ENCODE assay signal across 8 cellular contexts in the genomic region with DNA sequence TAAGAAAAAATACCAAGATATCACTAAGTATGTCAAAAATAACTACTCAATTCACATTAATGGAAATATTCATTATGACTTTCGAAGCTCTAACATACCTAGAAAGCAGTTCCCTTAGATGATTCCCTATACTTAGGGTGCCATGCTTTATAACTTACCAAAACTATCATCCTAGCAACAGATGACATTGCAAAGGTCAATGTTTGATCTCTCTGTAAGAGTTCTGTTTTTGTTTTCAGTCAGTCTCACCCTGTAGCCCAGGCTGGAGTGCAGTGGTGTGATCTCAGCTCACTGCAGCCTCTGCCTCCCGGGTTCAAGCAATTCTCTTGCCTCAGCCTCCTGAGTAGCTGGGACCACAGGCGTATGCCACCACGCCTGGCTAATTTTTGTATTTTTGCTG. TPM values are rescaled to one million over a fixed set of nuclear protein-coding genes. Genes with fewer than 3 reads are reported as not detected.
DNase-seq lines count a peak whose midpoint lies in the region; ATAC-seq and TF ChIP-seq lines count a peak whose summit lies in the region.
"Not testable (repeated sequence)": the region's sequence is repeated elsewhere in the genome, so short reads cannot be mapped to it uniquely, and the experiment has no call there.

No MANE protein-coding gene starts in this region.

- H3K4me1 ChIP-seq in CD4-positive, CD25-positive, alpha-beta regulatory T cell (ENCODE audit: control insufficient read depth, insufficient read depth, low read length, poor library complexity, severe bottlenecking) = peaks cover 16% of the 10 kb centered on the region
- H3K4me1 ChIP-seq in right lobe of liver = not testable (repeated sequence)
- peaks cover 37 to 53% of the 10 kb centered on the region in 2 donors for H3K4me1 ChIP-seq in thyroid gland

- H3K27ac Mint-ChIP-seq in CD4-positive, CD25-positive, alpha-beta regulatory T cell = peak overlapping the region; percentile 49 to 95 (median 88)
- peak overlapping the region; percentile 57 for H3K27ac Mint-ChIP-seq in T-helper 2 cell treated with Interferon-gamma antibody and Interleukin-4, amounts not matched to agents 5 μg/mL and 100 μg/mL, for 36 hours
- H3K27ac Mint-ChIP-seq in activated T-helper 2 cell treated with anti-CD3 and anti-CD28 coated beads, Interferon-gamma antibody, Interleukin-2, Interleukin-4, amounts not matched to agents 10 μg/mL and 5 μg/mL and 100 μg/mL, durations not matched to agents 14 hours and 24 hours and 36 hours = peak overlapping the region; percentile 57

- H3K36me3 ChIP-seq in CD4-positive, CD25-positive, alpha-beta regulatory T cell (ENCODE audit: control insufficient read depth, insufficient read depth, low read length) = peaks cover 82% of the 10 kb centered on the region
- H3K36me3 ChIP-seq in right lobe of liver = peaks cover 0 to 64% (median 18%) of the 10 kb centered on the region in 4 donors
- H3K36me3 ChIP-seq in thyroid gland = peaks cover 24 to 27% of the 10 kb centered on the region in 2 donors

- not testable (repeated sequence) for ATAC-seq in CD4-positive, CD25-positive, alpha-beta regulatory T cell (ENCODE audit: low read depth in 2 of 2)
- ATAC-seq in GM19025 (IDR thresholded peaks at IDR 0.05; ENCODE audit: low read depth, unreplicated experiment) = peak; percentile 44
- ATAC-seq in HG02938 (IDR thresholded peaks at IDR 0.05; ENCODE audit: unreplicated experiment) = peak; percentile 63
- peak; percentile 59 for ATAC-seq in Right ventricle myocardium inferior
- peak; percentile 55 to 61 (median 56) for ATAC-seq in right lobe of liver

- H3K27me3 ChIP-seq in CD4-positive, CD25-positive, alpha-beta regulatory T cell (ENCODE audit: control insufficient read depth, insufficient read depth, low read length); right lobe of liver; thyroid gland: not testable (repeated sequence)

- peaks cover 45% of the 10 kb centered on the region for H3K36me3 Mint-ChIP-seq in CD4-positive, CD25-positive, alpha-beta regulatory T cell
- peaks cover 63% of the 10 kb centered on the region for H3K36me3 Mint-ChIP-seq in T-helper 2 cell treated with Interferon-gamma antibody and Interleukin-4, amounts not matched to agents 5 μg/mL and 100 μg/mL, for 36 hours (ENCODE audit: low read depth)
- H3K36me3 Mint-ChIP-seq in activated T-helper 2 cell treated with anti-CD3 and anti-CD28 coated beads, Interferon-gamma antibody, Interleukin-2, Interleukin-4, amounts not matched to agents 10 μg/mL and 5 μg/mL and 100 μg/mL, durations not matched to agents 14 hours and 24 hours and 36 hours (ENCODE audit: low read depth) = peaks cover 64% of the 10 kb centered on the region

- peaks cover 28 to 73% (median 51%) of the 10 kb centered on the region in 4 donors for H3K4me1 Mint-ChIP-seq in CD4-positive, CD25-positive, alpha-beta regulatory T cell
- peaks cover 17% of the 10 kb centered on the region for H3K4me1 Mint-ChIP-seq in T-helper 2 cell treated with Interferon-gamma antibody and Interleukin-4, amounts not matched to agents 5 μg/mL and 100 μg/mL, for 36 hours (ENCODE audit: low read depth)
- peaks cover 21% of the 10 kb centered on the region for H3K4me1 Mint-ChIP-seq in activated T-helper 2 cell treated with anti-CD3 and anti-CD28 coated beads, Interferon-gamma antibody, Interleukin-2, Interleukin-4, amounts not matched to agents 10 μg/mL and 5 μg/mL and 100 μg/mL, durations not matched to agents 14 hours and 24 hours and 36 hours (ENCODE audit: low read depth)

- not testable (repeated sequence) for H3K4me3 ChIP-seq in CD4-positive, CD25-positive, alpha-beta regulatory T cell (ENCODE audit: low read depth, low read length); right lobe of liver; thyroid gland (replicated peaks in 1 of 3)

- peak overlapping the region; percentile 45 for H3K27ac ChIP-seq in CD4-positive, CD25-positive, alpha-beta regulatory T cell (ENCODE audit: insufficient read depth, low read length, poor library complexity, severe bottlenecking)
- not testable (repeated sequence) for H3K27ac ChIP-seq in right lobe of liver
- H3K27ac ChIP-seq in thyroid gland = peak overlapping the region; percentile 80 to 84 (median 81)

- H3K9me3 ChIP-seq in CD4-positive, CD25-positive, alpha-beta regulatory T cell (ENCODE audit: control insufficient read depth in 2 of 2, low read length in 2 of 2); right lobe of liver; thyroid gland: not testable (repeated sequence)

- intact Hi-C loops in activated T-helper 2 cell treated with anti-CD3 and anti-CD28 coated beads, Interferon-gamma antibody, Interleukin-2, Interleukin-4, amounts not matched to agents 10 μg/mL and 5 μg/mL and 100 μg/mL, durations not matched to agents 14 hours and 24 hours and 36 hours (cut with micrococcal nuclease) = loop anchor here (2.0 to 5.0 kb wide), 3 partner anchors 16 to 319 kb away; a partner anchor contains a TSS
- intact Hi-C loops in Right ventricle myocardium inferior (cut with DNase I); right lobe of liver (cut with DNase I); thyroid gland (cut with DNase I): not testable (repeated sequence)

- not testable (repeated sequence) for H3K9me3 Mint-ChIP-seq in CD4-positive, CD25-positive, alpha-beta regulatory T cell; T-helper 2 cell treated with Interferon-gamma antibody and Interleukin-4, amounts not matched to agents 5 μg/mL and 100 μg/mL, for 36 hours; activated T-helper 2 cell treated with anti-CD3 and anti-CD28 coated beads, Interferon-gamma antibody, Interleukin-2, Interleukin-4, amounts not matched to agents 10 μg/mL and 5 μg/mL and 100 μg/mL, durations not matched to agents 14 hours and 24 hours and 36 hours

- not testable (repeated sequence) for H3K27me3 Mint-ChIP-seq in CD4-positive, CD25-positive, alpha-beta regulatory T cell; T-helper 2 cell treated with Interferon-gamma antibody and Interleukin-4, amounts not matched to agents 5 μg/mL and 100 μg/mL, for 36 hours (ENCODE audit: low read depth); activated T-helper 2 cell treated with anti-CD3 and anti-CD28 coated beads, Interferon-gamma antibody, Interleukin-2, Interleukin-4, amounts not matched to agents 10 μg/mL and 5 μg/mL and 100 μg/mL, durations not matched to agents 14 hours and 24 hours and 36 hours (ENCODE audit: low read depth)

- not testable (repeated sequence) for DNase-seq in CD4-positive, CD25-positive, alpha-beta regulatory T cell; T-helper 2 cell treated with Interferon-gamma antibody and Interleukin-4, amounts not matched to agents 5 μg/mL and 100 μg/mL, for 36 hours (ENCODE audit: low spot score); activated T-helper 2 cell treated with anti-CD3 and anti-CD28 coated beads, Interferon-gamma antibody, Interleukin-2, Interleukin-4, amounts not matched to agents 10 μg/mL and 5 μg/mL and 100 μg/mL, durations not matched to agents 14 hours and 24 hours and 36 hours (ENCODE audit: low spot score); Right ventricle myocardium inferior (ENCODE audit: missing footprints); right lobe of liver; thyroid gland

- TF ChIP-seq POLR2A in right lobe of liver (IDR thresholded peaks at IDR 0.05); thyroid gland (IDR thresholded peaks at IDR 0.05): not testable (repeated sequence)

- H3K4me3 Mint-ChIP-seq in CD4-positive, CD25-positive, alpha-beta regulatory T cell = peak overlapping the region in 1 of 4 donors; percentile 23
- H3K4me3 Mint-ChIP-seq in T-helper 2 cell treated with Interferon-gamma antibody and Interleukin-4, amounts not matched to agents 5 μg/mL and 100 μg/mL, for 36 hours; activated T-helper 2 cell treated with anti-CD3 and anti-CD28 coated beads, Interferon-gamma antibody, Interleukin-2, Interleukin-4, amounts not matched to agents 10 μg/mL and 5 μg/mL and 100 μg/mL, durations not matched to agents 14 hours and 24 hours and 36 hours (ENCODE audit: low read depth): not testable (repeated sequence)

- WGBS in right lobe of liver (ENCODE audit: insufficient coverage, low coverage, low lambda C conversion rate, missing lambda C conversion rate) = 95% methylated on average over 2 of the region's 4 CpGs
- WGBS in thyroid gland, 2 donors = 89 to 93% methylated on average over 4 of the region's 4 CpGs

- TF ChIP-seq CTCF in right lobe of liver (IDR thresholded peaks at IDR 0.05); thyroid gland (IDR thresholded peaks at IDR 0.05): not testable (repeated sequence)

RNA-seq across cellular contexts. Expression of a gene that starts 16.5 kb away (rescaled TPM):
- 27.3 TPM for total RNA-seq in CD4-positive, CD25-positive, alpha-beta regulatory T cell
- polyA plus RNA-seq in CD4-positive, CD25-positive, alpha-beta regulatory T cell = 10 to 100 TPM; 36.9 to 45.5 (median 41.0) TPM
- total RNA-seq in activated T-helper 2 cell treated with anti-CD3 and anti-CD28 coated beads, Interferon-gamma antibody, Interleukin-2, Interleukin-4, amounts not matched to agents 10 μg/mL and 5 μg/mL and 100 μg/mL, durations not matched to agents 14 hours and 24 hours and 36 hours = 13.5 and 15.8 TPM in 2 replicates
- total RNA-seq in Right ventricle myocardium inferior (17.6 TPM), right lobe of liver (10 to 100 TPM; 14.7 to 26.5 (median 18.5) TPM), thyroid gland (100 to 1,000 TPM in 3 of 4 donors, 10 to 100 TPM in 1; 89.2 to 204 (median 173) TPM)

RNA-seq across cellular contexts. Expression of a gene that starts 18.6 kb away (rescaled TPM):
- total RNA-seq in CD4-positive, CD25-positive, alpha-beta regulatory T cell = 89.0 TPM
- polyA plus RNA-seq in CD4-positive, CD25-positive, alpha-beta regulatory T cell = 10 to 100 TPM; 36.7 to 63.3 (median 48.5) TPM
- 38.2 and 44.4 TPM in 2 replicates for total RNA-seq in activated T-helper 2 cell treated with anti-CD3 and anti-CD28 coated beads, Interferon-gamma antibody, Interleukin-2, Interleukin-4, amounts not matched to agents 10 μg/mL and 5 μg/mL and 100 μg/mL, durations not matched to agents 14 hours and 24 hours and 36 hours
- total RNA-seq in Right ventricle myocardium inferior (29.3 TPM), right lobe of liver (10 to 100 TPM; 13.6 to 31.4 (median 19.7) TPM), thyroid gland (100 to 1,000 TPM; 144 to 164 (median 155) TPM)
